1 cellular context compared by ENCODE assay signal in the genomic region with DNA sequence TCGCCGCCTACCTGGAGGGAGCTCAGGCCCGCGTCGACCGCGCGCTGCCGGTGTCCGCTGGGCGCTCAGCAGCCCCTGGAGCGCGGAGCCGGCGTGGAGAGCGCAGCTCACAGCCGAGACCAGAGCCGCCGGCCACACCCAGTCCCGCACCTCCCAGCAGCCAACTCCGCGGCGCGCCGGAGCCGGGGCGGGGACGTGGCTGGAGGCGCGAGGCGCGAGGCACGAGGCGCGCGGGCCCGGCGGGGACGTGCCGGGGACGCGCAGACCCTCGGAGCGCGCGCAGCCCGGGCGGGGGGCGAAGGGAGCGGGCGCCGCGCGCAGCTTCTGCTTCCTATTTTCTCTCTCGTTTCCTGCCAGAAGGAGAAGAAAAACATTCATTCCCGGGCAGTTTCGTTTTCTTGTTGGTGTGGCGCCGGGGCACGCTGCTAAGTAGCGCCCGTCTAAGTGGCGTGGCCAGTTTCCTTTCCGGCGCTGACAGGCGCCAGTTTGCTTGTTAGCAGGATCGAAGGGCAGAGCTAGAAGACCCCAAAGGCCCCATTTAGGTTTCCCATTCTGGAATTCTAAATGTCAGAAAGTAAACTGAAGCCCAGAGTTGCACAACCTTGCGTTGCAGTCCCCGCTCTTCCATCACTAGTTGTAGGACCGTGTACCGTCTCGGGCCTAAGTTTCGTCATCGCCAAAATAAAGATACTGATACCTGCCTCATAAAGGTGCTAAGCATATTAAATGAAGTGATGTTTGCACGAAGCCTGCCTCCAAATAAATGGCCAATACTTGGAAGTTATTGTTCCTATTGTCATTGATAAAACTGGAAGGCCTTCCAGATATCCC.
TF ChIP-seq lines count a peak whose summit lies in the region.

TSS of gene GNB4 (minus strand) at position 136 of the 831 bp plus-strand sequence. CDS start 25,270 bp downstream, outside the sequence.

TF ChIP-seq in WTC11, 78 proteins besides CTCF, POLR2A, EP300 and RAD21 (continued from another document and continues in another):
- TF ChIP-seq STAT6 (CRISPR knock-in tag; conservative IDR thresholded peaks at IDR 0.05; ENCODE audit: low read depth): no peak
- TF ChIP-seq ATF1 (CRISPR knock-in tag; IDR thresholded peaks at IDR 0.05): peak; percentile 72; the same call in 1 of the 2 replicates
- TF ChIP-seq, protein P1, sequence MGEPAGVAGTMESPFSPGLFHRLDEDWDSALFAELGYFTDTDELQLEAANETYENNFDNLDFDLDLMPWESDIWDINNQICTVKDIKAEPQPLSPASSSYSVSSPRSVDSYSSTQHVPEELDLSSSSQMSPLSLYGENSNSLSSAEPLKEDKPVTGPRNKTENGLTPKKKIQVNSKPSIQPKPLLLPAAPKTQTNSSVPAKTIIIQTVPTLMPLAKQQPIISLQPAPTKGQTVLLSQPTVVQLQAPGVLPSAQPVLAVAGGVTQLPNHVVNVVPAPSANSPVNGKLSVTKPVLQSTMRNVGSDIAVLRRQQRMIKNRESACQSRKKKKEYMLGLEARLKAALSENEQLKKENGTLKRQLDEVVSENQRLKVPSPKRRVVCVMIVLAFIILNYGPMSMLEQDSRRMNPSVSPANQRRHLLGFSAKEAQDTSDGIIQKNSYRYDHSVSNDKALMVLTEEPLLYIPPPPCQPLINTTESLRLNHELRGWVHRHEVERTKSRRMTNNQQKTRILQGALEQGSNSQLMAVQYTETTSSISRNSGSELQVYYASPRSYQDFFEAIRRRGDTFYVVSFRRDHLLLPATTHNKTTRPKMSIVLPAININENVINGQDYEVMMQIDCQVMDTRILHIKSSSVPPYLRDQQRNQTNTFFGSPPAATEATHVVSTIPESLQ (CRISPR knock-in tag; IDR thresholded peaks at IDR 0.05): no peak
- peak; percentile 21; the same call in 1 of the 2 replicates for TF ChIP-seq JUN (CRISPR knock-in tag; IDR thresholded peaks at IDR 0.05)
- no peak for TF ChIP-seq ESRRA (CRISPR knock-in tag; IDR thresholded peaks at IDR 0.05; ENCODE audit: borderline replicate concordance)
- TF ChIP-seq ZNF416 (CRISPR knock-in tag; IDR thresholded peaks at IDR 0.05): no peak
- TF ChIP-seq, protein P2, sequence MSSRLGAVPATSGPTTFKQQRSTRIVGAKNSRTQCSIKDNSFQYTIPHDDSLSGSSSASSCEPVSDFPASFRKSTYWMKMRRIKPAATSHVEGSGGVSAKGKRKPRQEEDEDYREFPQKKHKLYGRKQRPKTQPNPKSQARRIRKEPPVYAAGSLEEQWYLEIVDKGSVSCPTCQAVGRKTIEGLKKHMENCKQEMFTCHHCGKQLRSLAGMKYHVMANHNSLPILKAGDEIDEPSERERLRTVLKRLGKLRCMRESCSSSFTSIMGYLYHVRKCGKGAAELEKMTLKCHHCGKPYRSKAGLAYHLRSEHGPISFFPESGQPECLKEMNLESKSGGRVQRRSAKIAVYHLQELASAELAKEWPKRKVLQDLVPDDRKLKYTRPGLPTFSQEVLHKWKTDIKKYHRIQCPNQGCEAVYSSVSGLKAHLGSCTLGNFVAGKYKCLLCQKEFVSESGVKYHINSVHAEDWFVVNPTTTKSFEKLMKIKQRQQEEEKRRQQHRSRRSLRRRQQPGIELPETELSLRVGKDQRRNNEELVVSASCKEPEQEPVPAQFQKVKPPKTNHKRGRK (CRISPR knock-in tag; IDR thresholded peaks at IDR 0.05; ENCODE audit: borderline replicate concordance): no peak
- TF ChIP-seq GRHL2 (CRISPR knock-in tag; IDR thresholded peaks at IDR 0.05; ENCODE audit: insufficient replicate concordance, severe bottlenecking): no peak
- no peak; the same call in 1 of the 2 replicates for TF ChIP-seq CBFB (CRISPR knock-in tag; IDR thresholded peaks at IDR 0.05; ENCODE audit: low read depth)
- TF ChIP-seq MYBL2 (CRISPR knock-in tag; IDR thresholded peaks at IDR 0.05): peak; percentile 58; the same call in 1 of the 2 replicates
- TF ChIP-seq CREM (CRISPR knock-in tag; IDR thresholded peaks at IDR 0.05): peak; percentile 85; the same call in 1 of the 2 replicates
- TF ChIP-seq EMX1 (CRISPR knock-in tag; IDR thresholded peaks at IDR 0.05): no peak
- TF ChIP-seq ZBTB21 (CRISPR knock-in tag; IDR thresholded peaks at IDR 0.05; ENCODE audit: borderline replicate concordance): no peak; the same call in 1 of the 2 replicates
- TF ChIP-seq, protein P3, sequence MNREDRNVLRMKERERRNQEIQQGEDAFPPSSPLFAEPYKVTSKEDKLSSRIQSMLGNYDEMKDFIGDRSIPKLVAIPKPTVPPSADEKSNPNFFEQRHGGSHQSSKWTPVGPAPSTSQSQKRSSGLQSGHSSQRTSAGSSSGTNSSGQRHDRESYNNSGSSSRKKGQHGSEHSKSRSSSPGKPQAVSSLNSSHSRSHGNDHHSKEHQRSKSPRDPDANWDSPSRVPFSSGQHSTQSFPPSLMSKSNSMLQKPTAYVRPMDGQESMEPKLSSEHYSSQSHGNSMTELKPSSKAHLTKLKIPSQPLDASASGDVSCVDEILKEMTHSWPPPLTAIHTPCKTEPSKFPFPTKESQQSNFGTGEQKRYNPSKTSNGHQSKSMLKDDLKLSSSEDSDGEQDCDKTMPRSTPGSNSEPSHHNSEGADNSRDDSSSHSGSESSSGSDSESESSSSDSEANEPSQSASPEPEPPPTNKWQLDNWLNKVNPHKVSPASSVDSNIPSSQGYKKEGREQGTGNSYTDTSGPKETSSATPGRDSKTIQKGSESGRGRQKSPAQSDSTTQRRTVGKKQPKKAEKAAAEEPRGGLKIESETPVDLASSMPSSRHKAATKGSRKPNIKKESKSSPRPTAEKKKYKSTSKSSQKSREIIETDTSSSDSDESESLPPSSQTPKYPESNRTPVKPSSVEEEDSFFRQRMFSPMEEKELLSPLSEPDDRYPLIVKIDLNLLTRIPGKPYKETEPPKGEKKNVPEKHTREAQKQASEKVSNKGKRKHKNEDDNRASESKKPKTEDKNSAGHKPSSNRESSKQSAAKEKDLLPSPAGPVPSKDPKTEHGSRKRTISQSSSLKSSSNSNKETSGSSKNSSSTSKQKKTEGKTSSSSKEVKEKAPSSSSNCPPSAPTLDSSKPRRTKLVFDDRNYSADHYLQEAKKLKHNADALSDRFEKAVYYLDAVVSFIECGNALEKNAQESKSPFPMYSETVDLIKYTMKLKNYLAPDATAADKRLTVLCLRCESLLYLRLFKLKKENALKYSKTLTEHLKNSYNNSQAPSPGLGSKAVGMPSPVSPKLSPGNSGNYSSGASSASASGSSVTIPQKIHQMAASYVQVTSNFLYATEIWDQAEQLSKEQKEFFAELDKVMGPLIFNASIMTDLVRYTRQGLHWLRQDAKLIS (CRISPR knock-in tag; IDR thresholded peaks at IDR 0.05; ENCODE audit: borderline replicate concordance): no peak
- no peak for TF ChIP-seq NR2C2 (CRISPR knock-in tag; IDR thresholded peaks at IDR 0.05)
- TF ChIP-seq E2F1 (CRISPR knock-in tag; IDR thresholded peaks at IDR 0.05): no peak
- peak; percentile 93 for TF ChIP-seq FOXP1 (CRISPR knock-in tag; IDR thresholded peaks at IDR 0.05; ENCODE audit: borderline replicate concordance)
- TF ChIP-seq SMAD4 (CRISPR knock-in tag; IDR thresholded peaks at IDR 0.05): no peak
- TF ChIP-seq, protein P4, sequence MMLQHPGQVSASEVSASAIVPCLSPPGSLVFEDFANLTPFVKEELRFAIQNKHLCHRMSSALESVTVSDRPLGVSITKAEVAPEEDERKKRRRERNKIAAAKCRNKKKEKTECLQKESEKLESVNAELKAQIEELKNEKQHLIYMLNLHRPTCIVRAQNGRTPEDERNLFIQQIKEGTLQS (CRISPR knock-in tag; conservative IDR thresholded peaks at IDR 0.05): no peak
- TF ChIP-seq, protein P5, sequence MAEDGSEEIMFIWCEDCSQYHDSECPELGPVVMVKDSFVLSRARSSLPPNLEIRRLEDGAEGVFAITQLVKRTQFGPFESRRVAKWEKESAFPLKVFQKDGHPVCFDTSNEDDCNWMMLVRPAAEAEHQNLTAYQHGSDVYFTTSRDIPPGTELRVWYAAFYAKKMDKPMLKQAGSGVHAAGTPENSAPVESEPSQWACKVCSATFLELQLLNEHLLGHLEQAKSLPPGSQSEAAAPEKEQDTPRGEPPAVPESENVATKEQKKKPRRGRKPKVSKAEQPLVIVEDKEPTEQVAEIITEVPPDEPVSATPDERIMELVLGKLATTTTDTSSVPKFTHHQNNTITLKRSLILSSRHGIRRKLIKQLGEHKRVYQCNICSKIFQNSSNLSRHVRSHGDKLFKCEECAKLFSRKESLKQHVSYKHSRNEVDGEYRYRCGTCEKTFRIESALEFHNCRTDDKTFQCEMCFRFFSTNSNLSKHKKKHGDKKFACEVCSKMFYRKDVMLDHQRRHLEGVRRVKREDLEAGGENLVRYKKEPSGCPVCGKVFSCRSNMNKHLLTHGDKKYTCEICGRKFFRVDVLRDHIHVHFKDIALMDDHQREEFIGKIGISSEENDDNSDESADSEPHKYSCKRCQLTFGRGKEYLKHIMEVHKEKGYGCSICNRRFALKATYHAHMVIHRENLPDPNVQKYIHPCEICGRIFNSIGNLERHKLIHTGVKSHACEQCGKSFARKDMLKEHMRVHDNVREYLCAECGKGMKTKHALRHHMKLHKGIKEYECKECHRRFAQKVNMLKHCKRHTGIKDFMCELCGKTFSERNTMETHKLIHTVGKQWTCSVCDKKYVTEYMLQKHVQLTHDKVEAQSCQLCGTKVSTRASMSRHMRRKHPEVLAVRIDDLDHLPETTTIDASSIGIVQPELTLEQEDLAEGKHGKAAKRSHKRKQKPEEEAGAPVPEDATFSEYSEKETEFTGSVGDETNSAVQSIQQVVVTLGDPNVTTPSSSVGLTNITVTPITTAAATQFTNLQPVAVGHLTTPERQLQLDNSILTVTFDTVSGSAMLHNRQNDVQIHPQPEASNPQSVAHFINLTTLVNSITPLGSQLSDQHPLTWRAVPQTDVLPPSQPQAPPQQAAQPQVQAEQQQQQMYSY (CRISPR knock-in tag; IDR thresholded peaks at IDR 0.05): no peak; the same call in 1 of the 2 replicates
- TF ChIP-seq, protein P6, sequence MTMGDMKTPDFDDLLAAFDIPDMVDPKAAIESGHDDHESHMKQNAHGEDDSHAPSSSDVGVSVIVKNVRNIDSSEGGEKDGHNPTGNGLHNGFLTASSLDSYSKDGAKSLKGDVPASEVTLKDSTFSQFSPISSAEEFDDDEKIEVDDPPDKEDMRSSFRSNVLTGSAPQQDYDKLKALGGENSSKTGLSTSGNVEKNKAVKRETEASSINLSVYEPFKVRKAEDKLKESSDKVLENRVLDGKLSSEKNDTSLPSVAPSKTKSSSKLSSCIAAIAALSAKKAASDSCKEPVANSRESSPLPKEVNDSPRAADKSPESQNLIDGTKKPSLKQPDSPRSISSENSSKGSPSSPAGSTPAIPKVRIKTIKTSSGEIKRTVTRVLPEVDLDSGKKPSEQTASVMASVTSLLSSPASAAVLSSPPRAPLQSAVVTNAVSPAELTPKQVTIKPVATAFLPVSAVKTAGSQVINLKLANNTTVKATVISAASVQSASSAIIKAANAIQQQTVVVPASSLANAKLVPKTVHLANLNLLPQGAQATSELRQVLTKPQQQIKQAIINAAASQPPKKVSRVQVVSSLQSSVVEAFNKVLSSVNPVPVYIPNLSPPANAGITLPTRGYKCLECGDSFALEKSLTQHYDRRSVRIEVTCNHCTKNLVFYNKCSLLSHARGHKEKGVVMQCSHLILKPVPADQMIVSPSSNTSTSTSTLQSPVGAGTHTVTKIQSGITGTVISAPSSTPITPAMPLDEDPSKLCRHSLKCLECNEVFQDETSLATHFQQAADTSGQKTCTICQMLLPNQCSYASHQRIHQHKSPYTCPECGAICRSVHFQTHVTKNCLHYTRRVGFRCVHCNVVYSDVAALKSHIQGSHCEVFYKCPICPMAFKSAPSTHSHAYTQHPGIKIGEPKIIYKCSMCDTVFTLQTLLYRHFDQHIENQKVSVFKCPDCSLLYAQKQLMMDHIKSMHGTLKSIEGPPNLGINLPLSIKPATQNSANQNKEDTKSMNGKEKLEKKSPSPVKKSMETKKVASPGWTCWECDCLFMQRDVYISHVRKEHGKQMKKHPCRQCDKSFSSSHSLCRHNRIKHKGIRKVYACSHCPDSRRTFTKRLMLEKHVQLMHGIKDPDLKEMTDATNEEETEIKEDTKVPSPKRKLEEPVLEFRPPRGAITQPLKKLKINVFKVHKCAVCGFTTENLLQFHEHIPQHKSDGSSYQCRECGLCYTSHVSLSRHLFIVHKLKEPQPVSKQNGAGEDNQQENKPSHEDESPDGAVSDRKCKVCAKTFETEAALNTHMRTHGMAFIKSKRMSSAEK (CRISPR knock-in tag; IDR thresholded peaks at IDR 0.05; ENCODE audit: borderline replicate concordance): no peak
- TF ChIP-seq NFATC4 (CRISPR knock-in tag; IDR thresholded peaks at IDR 0.05): no peak
- TF ChIP-seq MLX (CRISPR knock-in tag; IDR thresholded peaks at IDR 0.05): no peak
